ENCODE assay signal across 1 cellular context in the genomic region with DNA sequence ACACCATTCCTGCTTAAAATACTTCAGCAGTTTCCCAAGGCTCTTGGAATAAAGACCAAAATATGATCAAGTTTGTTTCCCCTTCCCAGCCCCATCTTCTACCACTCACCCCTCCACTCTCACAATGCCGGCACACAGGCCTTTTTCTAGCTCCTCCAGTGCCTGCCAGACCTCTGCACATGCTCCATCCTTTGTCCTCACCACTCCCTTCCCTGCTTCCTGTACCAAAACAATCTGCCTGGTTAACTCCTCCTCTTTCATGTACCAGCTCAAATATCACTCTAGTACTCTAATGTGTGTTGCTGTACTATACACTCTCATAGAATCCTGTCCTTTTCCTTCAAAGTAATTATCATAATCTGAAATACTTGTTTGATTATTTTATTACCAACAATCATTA.
TF ChIP-seq lines count a peak whose summit lies in the region.

No MANE protein-coding gene starts in this region.

TF ChIP-seq in SK-N-SH treated with all-trans-retinoic acid at 6 μM for 48 hours, 23 proteins besides CTCF, POLR2A, EP300 and RAD21 (continued from another document):
- no peak for TF ChIP-seq PATZ1 (CRISPR knock-in tag; IDR thresholded peaks at IDR 0.05; ENCODE audit: borderline replicate concordance)
- TF ChIP-seq SNAI2 (CRISPR knock-in tag; IDR thresholded peaks at IDR 0.05) = no peak
- TF ChIP-seq ISL1 (CRISPR knock-in tag; IDR thresholded peaks at IDR 0.05) = no peak
- TF ChIP-seq POU6F1 (CRISPR knock-in tag; IDR thresholded peaks at IDR 0.05; ENCODE audit: borderline replicate concordance, low read depth) = no peak
- TF ChIP-seq OSR1 (CRISPR knock-in tag; IDR thresholded peaks at IDR 0.05) = no peak
- TF ChIP-seq, protein P1, sequence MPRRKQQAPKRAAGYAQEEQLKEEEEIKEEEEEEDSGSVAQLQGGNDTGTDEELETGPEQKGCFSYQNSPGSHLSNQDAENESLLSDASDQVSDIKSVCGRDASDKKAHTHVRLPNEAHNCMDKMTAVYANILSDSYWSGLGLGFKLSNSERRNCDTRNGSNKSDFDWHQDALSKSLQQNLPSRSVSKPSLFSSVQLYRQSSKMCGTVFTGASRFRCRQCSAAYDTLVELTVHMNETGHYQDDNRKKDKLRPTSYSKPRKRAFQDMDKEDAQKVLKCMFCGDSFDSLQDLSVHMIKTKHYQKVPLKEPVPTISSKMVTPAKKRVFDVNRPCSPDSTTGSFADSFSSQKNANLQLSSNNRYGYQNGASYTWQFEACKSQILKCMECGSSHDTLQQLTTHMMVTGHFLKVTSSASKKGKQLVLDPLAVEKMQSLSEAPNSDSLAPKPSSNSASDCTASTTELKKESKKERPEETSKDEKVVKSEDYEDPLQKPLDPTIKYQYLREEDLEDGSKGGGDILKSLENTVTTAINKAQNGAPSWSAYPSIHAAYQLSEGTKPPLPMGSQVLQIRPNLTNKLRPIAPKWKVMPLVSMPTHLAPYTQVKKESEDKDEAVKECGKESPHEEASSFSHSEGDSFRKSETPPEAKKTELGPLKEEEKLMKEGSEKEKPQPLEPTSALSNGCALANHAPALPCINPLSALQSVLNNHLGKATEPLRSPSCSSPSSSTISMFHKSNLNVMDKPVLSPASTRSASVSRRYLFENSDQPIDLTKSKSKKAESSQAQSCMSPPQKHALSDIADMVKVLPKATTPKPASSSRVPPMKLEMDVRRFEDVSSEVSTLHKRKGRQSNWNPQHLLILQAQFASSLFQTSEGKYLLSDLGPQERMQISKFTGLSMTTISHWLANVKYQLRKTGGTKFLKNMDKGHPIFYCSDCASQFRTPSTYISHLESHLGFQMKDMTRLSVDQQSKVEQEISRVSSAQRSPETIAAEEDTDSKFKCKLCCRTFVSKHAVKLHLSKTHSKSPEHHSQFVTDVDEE (CRISPR knock-in tag; IDR thresholded peaks at IDR 0.05) = no peak
